ENCODE assay signal across 1 cellular context in the genomic region with DNA sequence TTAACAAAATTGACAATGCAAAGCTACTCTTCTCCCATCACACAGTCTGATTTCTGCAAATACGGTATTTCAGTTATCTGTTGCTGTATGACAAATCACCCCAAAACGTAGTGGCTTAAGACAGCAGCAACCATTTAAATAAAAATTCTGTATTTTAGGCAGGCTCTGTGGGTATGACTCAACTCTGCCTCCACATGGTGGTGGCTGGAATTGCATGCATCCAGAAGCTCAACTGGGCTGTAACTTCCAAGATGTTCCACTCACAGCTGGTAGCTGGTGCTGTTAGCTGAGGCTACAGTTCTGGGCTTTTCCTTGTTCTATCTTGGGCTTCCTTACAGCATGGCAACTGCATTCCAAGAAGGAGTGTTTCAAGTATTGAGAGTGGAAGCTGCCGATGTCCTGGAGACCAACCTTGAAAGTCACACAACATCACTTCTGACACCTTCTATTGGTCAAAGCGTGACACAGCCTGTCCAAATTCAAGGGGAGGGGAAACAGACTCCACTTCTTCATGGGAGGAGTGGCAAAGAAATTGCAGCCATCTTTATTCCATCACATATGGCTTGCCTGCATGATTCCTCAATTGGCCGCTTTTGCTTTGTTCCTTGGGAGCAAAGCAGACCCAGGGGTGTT.
A peak's percentile ranks its signal among the peaks of the same experiment; 100 is the strongest.
TF ChIP-seq lines count a peak whose summit lies in the region.

No MANE protein-coding gene starts in this region.

TF ChIP-seq in HepG2, 621 proteins besides CTCF, POLR2A, EP300 and RAD21:
- TF ChIP-seq MXD4 (CRISPR knock-in tag; IDR thresholded peaks at IDR 0.05) (no peak), KLF13 (CRISPR knock-in tag; IDR thresholded peaks at IDR 0.05) (0 out of 2 replicates have a peak, but pooled peaks have one; percentile 12), SMC3 (IDR thresholded peaks at IDR 0.05; ENCODE audit: low read length) (peak; percentile 58; the same call in 1 of the 2 replicates), CBX5 (CRISPR knock-in tag; IDR thresholded peaks at IDR 0.05; ENCODE audit: borderline replicate concordance) (0 out of 2 replicates have a peak, but pooled peaks have one; percentile 45), TEAD3 (CRISPR knock-in tag; optimal IDR thresholded peaks at IDR 0.05; ENCODE audit: borderline replicate concordance) (peak; percentile 40), ZMYM2 (CRISPR knock-in tag; IDR thresholded peaks at IDR 0.05) (0 out of 2 replicates have a peak, but pooled peaks have one; percentile 24), FOSL2 (CRISPR knock-in tag; IDR thresholded peaks at IDR 0.05) (0 out of 2 replicates have a peak, but pooled peaks have one; percentile 15), GTF3A (CRISPR knock-in tag; conservative IDR thresholded peaks at IDR 0.05) (no peak), ZNF597 (CRISPR knock-in tag; IDR thresholded peaks at IDR 0.05) (no peak), STAG1 (CRISPR knock-in tag; IDR thresholded peaks at IDR 0.05) (peak; percentile 71)
- TF ChIP-seq, protein P1, sequence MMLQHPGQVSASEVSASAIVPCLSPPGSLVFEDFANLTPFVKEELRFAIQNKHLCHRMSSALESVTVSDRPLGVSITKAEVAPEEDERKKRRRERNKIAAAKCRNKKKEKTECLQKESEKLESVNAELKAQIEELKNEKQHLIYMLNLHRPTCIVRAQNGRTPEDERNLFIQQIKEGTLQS (CRISPR knock-in tag; IDR thresholded peaks at IDR 0.05): no peak
